ENCODE assay signal across 1 cellular context in the genomic region with DNA sequence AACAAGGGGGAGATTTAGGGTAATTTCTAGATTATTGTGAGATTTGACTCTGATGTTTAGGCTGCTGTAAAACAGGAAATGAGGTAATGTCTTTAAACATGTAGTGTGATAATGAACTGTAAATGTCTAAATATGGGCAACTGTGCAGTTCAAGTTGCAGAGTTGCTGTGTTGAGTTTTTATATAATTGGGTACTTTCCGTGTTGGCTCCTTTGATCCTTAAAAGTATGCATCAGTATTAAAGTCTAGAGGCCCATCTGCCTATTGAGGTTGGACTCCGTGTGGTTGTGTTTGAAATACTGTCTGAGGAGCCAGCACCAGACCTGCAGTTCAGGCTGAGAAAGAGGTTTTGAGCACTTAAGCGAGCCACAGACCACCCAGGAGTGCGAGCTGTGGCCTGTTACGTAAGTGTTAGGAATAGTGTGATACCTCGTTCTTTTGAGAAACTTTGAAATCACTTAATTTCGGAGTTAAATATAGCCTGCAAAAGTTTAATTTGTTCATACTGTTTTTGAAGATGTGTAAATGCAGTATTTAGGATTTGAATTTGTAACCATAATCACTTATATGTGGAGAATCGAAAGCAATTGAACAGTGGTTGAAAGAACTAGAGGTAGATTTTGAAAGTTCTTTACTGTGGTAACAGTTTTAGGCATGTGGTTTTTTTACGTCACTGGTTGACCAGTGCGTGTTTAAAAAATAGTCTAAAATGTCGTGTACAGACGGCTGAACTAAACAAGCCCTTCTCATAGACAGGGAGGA.
TF ChIP-seq lines count a peak whose summit lies in the region.

No MANE protein-coding gene starts in this region.

TF ChIP-seq in IMR-90, 13 proteins besides CTCF, POLR2A, EP300 and RAD21:
- no peak for TF ChIP-seq CHD1 (IDR thresholded peaks at IDR 0.05; ENCODE audit: low read depth, low read length)
- TF ChIP-seq, protein P1, sequence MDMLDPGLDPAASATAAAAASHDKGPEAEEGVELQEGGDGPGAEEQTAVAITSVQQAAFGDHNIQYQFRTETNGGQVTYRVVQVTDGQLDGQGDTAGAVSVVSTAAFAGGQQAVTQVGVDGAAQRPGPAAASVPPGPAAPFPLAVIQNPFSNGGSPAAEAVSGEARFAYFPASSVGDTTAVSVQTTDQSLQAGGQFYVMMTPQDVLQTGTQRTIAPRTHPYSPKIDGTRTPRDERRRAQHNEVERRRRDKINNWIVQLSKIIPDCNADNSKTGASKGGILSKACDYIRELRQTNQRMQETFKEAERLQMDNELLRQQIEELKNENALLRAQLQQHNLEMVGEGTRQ (IDR thresholded peaks at IDR 0.05; ENCODE audit: low read depth, low read length), result no peak
- no peak for TF ChIP-seq BHLHE40 (IDR thresholded peaks at IDR 0.05; ENCODE audit: low read depth, low read length)
- no peak for TF ChIP-seq RCOR1 (IDR thresholded peaks at IDR 0.05; ENCODE audit: insufficient replicate concordance, low read length)
- no peak for TF ChIP-seq MAFK (IDR thresholded peaks at IDR 0.05; ENCODE audit: low read depth, low read length)
- TF ChIP-seq MAZ (IDR thresholded peaks at IDR 0.05; ENCODE audit: borderline replicate concordance, low read depth, low read length), result no peak
- no peak for TF ChIP-seq RFX5 (IDR thresholded peaks at IDR 0.05; ENCODE audit: low read depth, low read length)
- TF ChIP-seq SMC3 (IDR thresholded peaks at IDR 0.05; ENCODE audit: low read depth, low read length), result no peak
- TF ChIP-seq NFE2L2 (IDR thresholded peaks at IDR 0.05; ENCODE audit: low read depth, low read length), result no peak
- TF ChIP-seq, protein P2, sequence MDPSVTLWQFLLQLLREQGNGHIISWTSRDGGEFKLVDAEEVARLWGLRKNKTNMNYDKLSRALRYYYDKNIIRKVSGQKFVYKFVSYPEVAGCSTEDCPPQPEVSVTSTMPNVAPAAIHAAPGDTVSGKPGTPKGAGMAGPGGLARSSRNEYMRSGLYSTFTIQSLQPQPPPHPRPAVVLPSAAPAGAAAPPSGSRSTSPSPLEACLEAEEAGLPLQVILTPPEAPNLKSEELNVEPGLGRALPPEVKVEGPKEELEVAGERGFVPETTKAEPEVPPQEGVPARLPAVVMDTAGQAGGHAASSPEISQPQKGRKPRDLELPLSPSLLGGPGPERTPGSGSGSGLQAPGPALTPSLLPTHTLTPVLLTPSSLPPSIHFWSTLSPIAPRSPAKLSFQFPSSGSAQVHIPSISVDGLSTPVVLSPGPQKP (IDR thresholded peaks at IDR 0.05; ENCODE audit: borderline replicate concordance, low read depth, low read length), result no peak
- TF ChIP-seq MXI1 (IDR thresholded peaks at IDR 0.05; ENCODE audit: borderline replicate concordance, low read depth, low read length), result no peak
- no peak; the same call in 1 of the 2 replicates for TF ChIP-seq CEBPB (IDR thresholded peaks at IDR 0.05; ENCODE audit: low read depth, low read length)
- TF ChIP-seq FOS (IDR thresholded peaks at IDR 0.05; ENCODE audit: low read depth, low read length), result no peak
